ENCODE assay signal across 8 cellular contexts in genomic region chr2:74507145-74507925, GRCh38. TPM values are rescaled to one million over a fixed set of nuclear protein-coding genes. Genes with fewer than 3 reads are reported as not detected.
A peak's percentile ranks its signal among the peaks of the same experiment; 100 is the strongest.
DNase-seq lines count a peak whose midpoint lies in the region; ATAC-seq and TF ChIP-seq lines count a peak whose summit lies in the region.

Gene PCGF1 (minus strand): TSS chr2:74507695. CDS start chr2:74507668, 27 bp downstream.

- WGBS in mesenchymal stem cell, result under 1% methylated on average over 51 of the region's 56 CpGs

- H2AK5ac ChIP-seq in mesenchymal stem cell (ENCODE audit: low read length, severe bottlenecking), result peak within 1 kb of the TSS; percentile 73

- CTCF ChIA-PET in Caco-2 (lab: Charles Lee), result interaction anchor here (0.9 to 1.8 kb wide), 5 partner anchors 18 to 82 kb away, joined by 3 to 7 read pairs (median 7); partner anchors contain the start of genes AUP1, CCDC142, HTRA2 and TTC31

- peak within 1 kb of the TSS; percentile 96 for H3K9ac ChIP-seq in mesenchymal stem cell (ENCODE audit: low read length)

- intact Hi-C loops in Caco-2 (cut with micrococcal nuclease; ENCODE audit: unreplicated experiment), result loop anchor here (1.0 to 2.0 kb wide), 6 partner anchors 22 to 80 kb away; partner anchors contain the start of genes AUP1, HTRA2, TTC31 and WBP1

- no TSS peak for BruUV-seq in Caco-2 (replicated peaks; lab: Mats Ljungman, UMichigan)

- peak within 1 kb of the TSS; percentile 100 for H4K91ac ChIP-seq in mesenchymal stem cell (ENCODE audit: low read length)

- peak within 1 kb of the TSS; percentile 95 to 99 for H3K4ac ChIP-seq in mesenchymal stem cell (ENCODE audit: low read depth in 1 of 2, low read length in 2 of 2)

- peak within 1 kb of the TSS; percentile 99 for H2BK15ac ChIP-seq in mesenchymal stem cell (ENCODE audit: low read depth, poor library complexity, severe bottlenecking)

- peak within 1 kb of the TSS; percentile 81 for H2AFZ ChIP-seq in mesenchymal stem cell (ENCODE audit: low read depth, low read length)

- H3K9me3 ChIP-seq in Caco-2 (no peaks in the 10 kb centered on the region), mesenchymal stem cell (ENCODE audit: control insufficient read depth, low read length) (no peaks in the 10 kb centered on the region)

- peak within 1 kb of the TSS; percentile 23 to 44 for H2BK12ac ChIP-seq in mesenchymal stem cell (ENCODE audit: low read length in 2 of 2)

- H3K27me3 Mint-ChIP-seq in Caco-2 (ENCODE audit: insufficient read depth, unreplicated experiment), result no peaks in the 10 kb centered on the region
- H3K27me3 Mint-ChIP-seq in effector memory CD8-positive, alpha-beta T cell, result peaks cover 0 to 35% of the 10 kb centered on the region in 2 donors

- POLR2A ChIA-PET in Caco-2 (lab: Charles Lee), result interaction anchor here (1.1 to 1.5 kb wide), 2 partner anchors 18 to 23 kb away, joined by 6 to 7 read pairs; partner anchors contain the start of genes AUP1 and HTRA2

- H3K4me1 Mint-ChIP-seq in Caco-2 (ENCODE audit: low read depth, unreplicated experiment), result peaks cover 28% of the 10 kb centered on the region
- peaks cover 32 to 44% of the 10 kb centered on the region in 2 donors for H3K4me1 Mint-ChIP-seq in effector memory CD8-positive, alpha-beta T cell (ENCODE audit: low read depth in 2 of 2)

- peak within 1 kb of the TSS; percentile 97 to 99 for H3K18ac ChIP-seq in mesenchymal stem cell (ENCODE audit: low read depth in 1 of 2, low read length in 2 of 2)

- peaks cover 16% of the 10 kb centered on the region for H3K79me1 ChIP-seq in mesenchymal stem cell (replicated peaks; ENCODE audit: low read length, poor library complexity, severe bottlenecking)

- H3K36me3 ChIP-seq in Caco-2 (ENCODE audit: control insufficient read depth, insufficient read depth, low read length) (0 out of 2 replicates have a peak, but pooled peaks cover 2% of the 10 kb centered on the region), mesenchymal stem cell (ENCODE audit: control insufficient read depth in 1 of 2, insufficient read depth in 2 of 2, low read depth in 1 of 2, low read length in 2 of 2) (peaks cover 15 to 19% of the 10 kb centered on the region in 2 experiments)

- peak within 1 kb of the TSS; percentile 49 to 52 for H3K23ac ChIP-seq in mesenchymal stem cell (ENCODE audit: low read length in 2 of 2)

- DNase-seq in Caco-2 (peak; percentile 98 to 99), HT1080 (ENCODE audit: low read depth) (peak; percentile 96), NOMO-1 treated with DMSO at 0.1 percent for 48 hours (lab: John Stamatoyannopoulos, UW; ENCODE audit: unreplicated experiment) (peak; percentile 93), mesenchymal stem cell (peak; percentile 97)
- peak; percentile 99 for DNase-seq in activated CD8-positive, alpha-beta memory T cell treated with anti-CD3 and anti-CD28 coated beads for 4 hours (ENCODE audit: low read depth in 2 of 2)
- peak; percentile 98 to 99 (median 99) for DNase-seq in effector memory CD8-positive, alpha-beta T cell
- peak; percentile 97 for DNase-seq in stimulated activated CD8-positive, alpha-beta memory T cell treated with anti-CD3 and anti-CD28 coated beads, Interleukin-12 subunit alpha, Interleukin-12 subunit beta, amount 100 ng/mL, for 4 hours (ENCODE audit: low read depth)

- H3K27ac ChIP-seq in mesenchymal stem cell (ENCODE audit: low read length, poor library complexity, severe bottlenecking), result peak within 1 kb of the TSS; percentile 96

- peak within 1 kb of the TSS; percentile 100 for H4K8ac ChIP-seq in mesenchymal stem cell (ENCODE audit: low read length)

- H2BK120ac ChIP-seq in mesenchymal stem cell (ENCODE audit: low read depth, low read length), result peak within 1 kb of the TSS; percentile 86

- H3K36me3 Mint-ChIP-seq in Caco-2 (ENCODE audit: insufficient read depth, unreplicated experiment), result peaks cover 50% of the 10 kb centered on the region
- peaks cover 39% of the 10 kb centered on the region for H3K36me3 Mint-ChIP-seq in effector memory CD8-positive, alpha-beta T cell (ENCODE audit: insufficient read depth)

- peak; percentile 70 to 89 for TF ChIP-seq CTCF in Caco-2 (IDR thresholded peaks at IDR 0.05; ENCODE audit: insufficient read depth in 1 of 2, low read depth in 1 of 2, low read length in 1 of 2, severe bottlenecking in 1 of 2, unreplicated experiment in 1 of 2)

- H2BK5ac ChIP-seq in mesenchymal stem cell (ENCODE audit: low read depth, low read length, poor library complexity, severe bottlenecking), result peak within 1 kb of the TSS; percentile 50

- H3K4me3 Mint-ChIP-seq in Caco-2 (ENCODE audit: unreplicated experiment), result peak within 1 kb of the TSS; percentile 91
- H3K4me3 Mint-ChIP-seq in effector memory CD8-positive, alpha-beta T cell, result peak within 1 kb of the TSS; percentile 93 to 97

- H3K9me3 Mint-ChIP-seq in Caco-2 (ENCODE audit: unreplicated experiment), result no peaks in the 10 kb centered on the region
- no peaks in the 10 kb centered on the region for H3K9me3 Mint-ChIP-seq in effector memory CD8-positive, alpha-beta T cell

- H3K27me3 ChIP-seq in Caco-2 (replicated peaks; ENCODE audit: control insufficient read depth, insufficient read depth, low read length), result no peaks in the 10 kb centered on the region
- peaks cover 21 to 29% of the 10 kb centered on the region in 2 experiments for H3K27me3 ChIP-seq in mesenchymal stem cell (ENCODE audit: control insufficient read depth in 1 of 2, insufficient read depth in 1 of 2, low read length in 2 of 2)

- H3K4me1 ChIP-seq in Caco-2, result peaks cover 26% of the 10 kb centered on the region
- peaks cover 41% of the 10 kb centered on the region for H3K4me1 ChIP-seq in mesenchymal stem cell (ENCODE audit: control insufficient read depth, insufficient read depth, low read depth, low read length)

- H3K4me3 ChIP-seq in Caco-2 (ENCODE audit: low read depth, low read length) (peak within 1 kb of the TSS; percentile 68), mesenchymal stem cell (ENCODE audit: insufficient read depth in 1 of 2, low read depth in 1 of 2, low read length in 2 of 2) (peak within 1 kb of the TSS; percentile 80 to 90)

- peak within 1 kb of the TSS; percentile 25 to 90 for H3K14ac ChIP-seq in mesenchymal stem cell (ENCODE audit: low read length in 2 of 2)

- peak within 1 kb of the TSS; percentile 99 for H3K4me2 ChIP-seq in mesenchymal stem cell (ENCODE audit: low read length, poor library complexity, severe bottlenecking)

- H3K27ac Mint-ChIP-seq in Caco-2 (ENCODE audit: unreplicated experiment), result peak within 1 kb of the TSS; percentile 99
- H3K27ac Mint-ChIP-seq in effector memory CD8-positive, alpha-beta T cell, result peak within 1 kb of the TSS; percentile 99

- peak; percentile 80 for ATAC-seq in GM21360 (IDR thresholded peaks at IDR 0.05; ENCODE audit: unreplicated experiment)
- peak; percentile 93 for ATAC-seq in effector memory CD8-positive, alpha-beta T cell (replicated peaks)

RNA-seq across cellular contexts. Expression of gene PCGF1, which starts in this region (rescaled TPM):
- total RNA-seq in Caco-2 (2022), result 27.0 and 29.7 TPM in 2 replicates
- 27.2 and 29.8 TPM in 2 replicates for total RNA-seq in HT1080 (2014; rRNA removed; shearing (Covaris generic))
- 15.8 and 20.2 TPM in 2 replicates for polyA plus RNA-seq in HT1080 (2015; cell fraction: cytosol; rRNA removed)
- 27.8 TPM in 2 replicates for polyA plus RNA-seq in HT1080 (2015; cell fraction: nucleus; rRNA removed)
- 18.7 TPM for polyA plus RNA-seq in mesenchymal stem cell (2013, experiment 1 of 2)
- 17.4 TPM for polyA plus RNA-seq in mesenchymal stem cell (2013, experiment 2 of 2)

Comparison
In these comparisons a context has a peak if more than half of its experiments do, and no peak if none do; other contexts are left out.
1. Peak in every context shown above with its lines: DNase-seq, ATAC-seq, H3K4me3 ChIP-seq and H3K27ac ChIP-seq.